In genomic region chr19:7982651-7983099, GRCh38 we compare ENCODE assay signal across 2 cellular contexts.
TF ChIP-seq lines count a peak whose summit lies in the region.

No MANE protein-coding gene starts in this region.

TF ChIP-seq in IMR-90, 13 proteins besides CTCF, POLR2A, EP300 and RAD21:
- TF ChIP-seq BHLHE40 (IDR thresholded peaks at IDR 0.05; ENCODE audit: low read depth, low read length) (no peak), USF2 (IDR thresholded peaks at IDR 0.05; ENCODE audit: low read depth, low read length) (no peak), ELK1 (IDR thresholded peaks at IDR 0.05; ENCODE audit: borderline replicate concordance, low read depth, low read length) (no peak), RFX5 (IDR thresholded peaks at IDR 0.05; ENCODE audit: low read depth, low read length) (no peak), NFE2L2 (IDR thresholded peaks at IDR 0.05; ENCODE audit: low read depth, low read length) (no peak), CHD1 (IDR thresholded peaks at IDR 0.05; ENCODE audit: low read depth, low read length) (no peak), MAFK (IDR thresholded peaks at IDR 0.05; ENCODE audit: low read depth, low read length) (no peak), CEBPB (IDR thresholded peaks at IDR 0.05; ENCODE audit: low read depth, low read length) (no peak), FOS (IDR thresholded peaks at IDR 0.05; ENCODE audit: low read depth, low read length) (no peak), SMC3 (IDR thresholded peaks at IDR 0.05; ENCODE audit: low read depth, low read length) (no peak)

TF ChIP-seq in HepG2, 621 proteins besides CTCF, POLR2A, EP300 and RAD21:
- TF ChIP-seq HDAC6 (IDR thresholded peaks at IDR 0.05; ENCODE audit: low read depth, low read length), result no peak
- 0 out of 2 replicates have a peak, but pooled peaks have one; percentile 13 for TF ChIP-seq ZBTB38 (CRISPR knock-in tag; IDR thresholded peaks at IDR 0.05)
- no peak for TF ChIP-seq CERS6 (CRISPR knock-in tag; IDR thresholded peaks at IDR 0.05)
- no peak for TF ChIP-seq HOXA5 (CRISPR knock-in tag; IDR thresholded peaks at IDR 0.05)
- TF ChIP-seq GLMP (CRISPR knock-in tag; IDR thresholded peaks at IDR 0.05; ENCODE audit: borderline replicate concordance), result no peak
- no peak for TF ChIP-seq TFE3 (CRISPR knock-in tag; IDR thresholded peaks at IDR 0.05)
- no peak for TF ChIP-seq ZNF224 (CRISPR knock-in tag; IDR thresholded peaks at IDR 0.05)
